Comparison of ENCODE assay signal across 16 cellular contexts in the genomic region with DNA sequence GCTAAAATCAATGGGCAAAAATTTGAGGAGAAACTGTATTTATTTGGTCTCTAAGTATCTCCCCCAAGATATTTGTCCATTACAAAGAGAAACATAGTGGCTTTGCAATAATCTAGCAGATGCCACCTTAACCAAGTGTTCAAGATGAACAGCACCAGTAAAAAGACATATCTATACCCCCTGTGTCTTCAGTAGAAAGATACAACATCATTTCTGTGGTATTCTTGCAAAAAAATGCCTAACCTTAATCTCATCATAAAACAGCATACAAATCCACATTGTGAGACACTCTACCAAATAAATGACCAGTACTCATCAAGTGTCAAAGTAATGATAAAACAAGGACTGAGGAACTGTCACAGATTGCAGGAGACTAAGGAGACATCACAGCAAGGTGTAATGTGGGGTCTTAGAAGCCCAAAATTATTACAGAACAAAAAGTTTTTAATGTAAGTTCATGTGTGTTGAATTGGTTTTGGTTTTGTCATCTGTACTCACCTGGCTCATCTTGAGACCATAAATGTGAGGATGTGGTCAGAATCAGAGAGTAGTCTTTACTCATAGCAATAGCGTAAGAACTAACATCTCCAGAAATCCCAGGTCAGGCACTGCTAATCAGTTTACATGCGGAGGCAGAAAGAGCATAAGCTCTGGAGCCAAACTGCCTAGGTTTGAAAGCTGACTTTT.
DNase-seq lines count a peak whose midpoint lies in the region; ATAC-seq and TF ChIP-seq lines count a peak whose summit lies in the region.
"Had no signal": no experiment of that assay in that cellular context is flagged by ENCODE, and none has a peak within 500 bp of the region (broad histone marks: within the 10 kb centered on the region; RNA-seq: fewer than 3 reads in every experiment).

No MANE protein-coding gene starts in this region.

- peaks cover 7% of the 10 kb centered on the region; the same call in 1 of the 2 replicates for H3K4me1 ChIP-seq in GM23338 (ENCODE audit: insufficient read depth)

- H3K9me2 ChIP-seq in GM23338 (ENCODE audit: insufficient read depth): no peaks in the 10 kb centered on the region

- peak overlapping the region; percentile 57 to 80 for H3K4me3 Mint-ChIP-seq in activated T-cell treated with anti-CD3 and anti-CD28 coated beads, Interleukin-2, amount 50 U/mL, for 72 hours
- no peak overlapping the region for H3K4me3 Mint-ChIP-seq in GM23338
- H3K4me3 Mint-ChIP-seq in T-helper 1 cell treated with Interleukin-12 subunit alpha and Interleukin-12 subunit beta and Interleukin-4 antibody, amounts not matched to agents 30 μg/mL and 1 μg/mL, for 36 hours: no peak overlapping the region
- H3K4me3 Mint-ChIP-seq in stimulated activated naive B cell treated with anti-CD40 and anti-IgM and Interleukin-4, amounts not matched to agents 10 μg/mL and 1 μg/mL and 100 μg/mL, for 72 hours: no peak overlapping the region
- H3K4me3 Mint-ChIP-seq: mesothelial cell of epicardium, neural progenitor cell had no signal

- no peak overlapping the region for H3K4me2 ChIP-seq in GM23338
- H3K4me2 ChIP-seq: neural progenitor cell had no signal

- H3K27ac ChIP-seq in GM23338 (ENCODE audit: low read depth): 0 out of 2 replicates have a peak overlapping the region, but pooled peaks have one; percentile 58
- H3K27ac ChIP-seq: heart right ventricle, neural progenitor cell had no signal

- H4K20me1 ChIP-seq in GM23338 (replicated peaks; ENCODE audit: insufficient read depth): no peaks in the 10 kb centered on the region

- peaks cover 30% of the 10 kb centered on the region for H3K4me1 Mint-ChIP-seq in activated T-cell treated with anti-CD3 and anti-CD28 coated beads, Interleukin-2, amount 50 U/mL, for 72 hours (ENCODE audit: low read depth)
- H3K4me1 Mint-ChIP-seq in GM23338: peaks cover 6% of the 10 kb centered on the region
- H3K4me1 Mint-ChIP-seq in T-helper 1 cell treated with Interleukin-12 subunit alpha and Interleukin-12 subunit beta and Interleukin-4 antibody, amounts not matched to agents 30 μg/mL and 1 μg/mL, for 36 hours (ENCODE audit: low read depth): peaks cover 24% of the 10 kb centered on the region
- peaks cover 0 to 3% of the 10 kb centered on the region in 2 donors for H3K4me1 Mint-ChIP-seq in stimulated activated naive B cell treated with anti-CD40 and anti-IgM and Interleukin-4, amounts not matched to agents 10 μg/mL and 1 μg/mL and 100 μg/mL, for 72 hours
- H3K4me1 Mint-ChIP-seq: mesothelial cell of epicardium, neural progenitor cell had no signal

- H3K27ac Mint-ChIP-seq in activated T-cell treated with anti-CD3 and anti-CD28 coated beads, Interleukin-2, amount 50 U/mL, for 72 hours: peak overlapping the region; percentile 51
- no peak overlapping the region for H3K27ac Mint-ChIP-seq in GM23338
- H3K27ac Mint-ChIP-seq in T-helper 1 cell treated with Interleukin-12 subunit alpha and Interleukin-12 subunit beta and Interleukin-4 antibody, amounts not matched to agents 30 μg/mL and 1 μg/mL, for 36 hours: peak overlapping the region; percentile 14
- no peak overlapping the region for H3K27ac Mint-ChIP-seq in stimulated activated naive B cell treated with anti-CD40 and anti-IgM and Interleukin-4, amounts not matched to agents 10 μg/mL and 1 μg/mL and 100 μg/mL, for 72 hours
- H3K27ac Mint-ChIP-seq: mesothelial cell of epicardium, neural progenitor cell had no signal

- H3K27me3 ChIP-seq in GM23338 (ENCODE audit: insufficient read depth): no peaks in the 10 kb centered on the region
- H3K27me3 ChIP-seq: heart right ventricle, neural progenitor cell had no signal

- no peaks in the 10 kb centered on the region for H3F3A ChIP-seq in GM23338 (replicated peaks; ENCODE audit: low read depth)

- H3K4me3 ChIP-seq in GM23338: no peak overlapping the region
- H3K4me3 ChIP-seq: heart right ventricle, neural progenitor cell had no signal

- peak; percentile 36 to 42 for DNase-seq in activated T-cell treated with anti-CD3 and anti-CD28 coated beads, Interleukin-2, amount 50 U/mL, for 72 hours
- DNase-seq in activated T-cell treated with anti-CD3 and anti-CD28 coated beads for 4 hours (no peak), GM23338 (ENCODE audit: low spot score) (no peak), DMS53 treated with DMSO at 0.1 percent for 48 hours (lab: John Stamatoyannopoulos, UW; ENCODE audit: unreplicated experiment) (no peak)
- DNase-seq in stimulated activated naive B cell treated with anti-CD40 and anti-IgM and Interleukin-4, amounts not matched to agents 10 μg/mL and 1 μg/mL and 100 μg/mL, for 72 hours: no peak
- DNase-seq: activated naive CD4-positive, alpha-beta T cell treated with anti-CD3 and anti-CD28 coated beads, Interleukin-2, amount 50 U/mL, for 16 hours; H7; heart right ventricle; KBM-7; NCI-H1105 had no signal

- no peak overlapping the region for H2AFZ ChIP-seq in GM23338
- H2AFZ ChIP-seq: neural progenitor cell had no signal

- no peak for TF ChIP-seq CTCF in GM23338 (conservative IDR thresholded peaks at IDR 0.05; ENCODE audit: low read depth in 2 of 2)

- no peaks in the 10 kb centered on the region for H3K36me3 ChIP-seq in GM23338 (ENCODE audit: insufficient read depth)

- ATAC-seq in activated T-cell treated with anti-CD3 and anti-CD28 coated beads, Interleukin-2, amount 50 U/mL, for 72 hours (replicated peaks in 1 of 2): peak; percentile 97 to 99
- ATAC-seq in GM23338 (no peak), GM19324 (IDR thresholded peaks at IDR 0.05; ENCODE audit: low FRiP score, unreplicated experiment) (no peak), GM21367 (IDR thresholded peaks at IDR 0.05; ENCODE audit: unreplicated experiment) (no peak)
- peak; percentile 27 for ATAC-seq in stimulated activated naive B cell treated with anti-CD40 and anti-IgM and Interleukin-4, amounts not matched to agents 10 μg/mL and 1 μg/mL and 100 μg/mL, for 72 hours (replicated peaks)
- ATAC-seq: heart right ventricle, Right ventricle myocardium inferior had no signal

- no peaks in the 10 kb centered on the region for H3K9me3 Mint-ChIP-seq in activated T-cell treated with anti-CD3 and anti-CD28 coated beads, Interleukin-2, amount 50 U/mL, for 72 hours
- H3K9me3 Mint-ChIP-seq in GM23338: no peaks in the 10 kb centered on the region
- H3K9me3 Mint-ChIP-seq in T-helper 1 cell treated with Interleukin-12 subunit alpha and Interleukin-12 subunit beta and Interleukin-4 antibody, amounts not matched to agents 30 μg/mL and 1 μg/mL, for 36 hours: no peaks in the 10 kb centered on the region
- H3K9me3 Mint-ChIP-seq in stimulated activated naive B cell treated with anti-CD40 and anti-IgM and Interleukin-4, amounts not matched to agents 10 μg/mL and 1 μg/mL and 100 μg/mL, for 72 hours: no peaks in the 10 kb centered on the region
- H3K9me3 Mint-ChIP-seq: mesothelial cell of epicardium, neural progenitor cell had no signal

- H3K27me3 Mint-ChIP-seq in activated T-cell treated with anti-CD3 and anti-CD28 coated beads, Interleukin-2, amount 50 U/mL, for 72 hours (ENCODE audit: low read depth): no peaks in the 10 kb centered on the region
- no peaks in the 10 kb centered on the region for H3K27me3 Mint-ChIP-seq in GM23338 (ENCODE audit: insufficient read depth, low read depth, poor library complexity)
- no peaks in the 10 kb centered on the region for H3K27me3 Mint-ChIP-seq in T-helper 1 cell treated with Interleukin-12 subunit alpha and Interleukin-12 subunit beta and Interleukin-4 antibody, amounts not matched to agents 30 μg/mL and 1 μg/mL, for 36 hours (ENCODE audit: low read depth)
- H3K27me3 Mint-ChIP-seq in stimulated activated naive B cell treated with anti-CD40 and anti-IgM and Interleukin-4, amounts not matched to agents 10 μg/mL and 1 μg/mL and 100 μg/mL, for 72 hours: no peaks in the 10 kb centered on the region

- H3K79me2 ChIP-seq in GM23338 (replicated peaks; ENCODE audit: insufficient read depth): no peaks in the 10 kb centered on the region

- H3K36me3 Mint-ChIP-seq in activated T-cell treated with anti-CD3 and anti-CD28 coated beads, Interleukin-2, amount 50 U/mL, for 72 hours (ENCODE audit: insufficient read depth in 2 of 2): peaks cover 0 to 12% of the 10 kb centered on the region in 2 donors
- no peaks in the 10 kb centered on the region for H3K36me3 Mint-ChIP-seq in GM23338 (ENCODE audit: low read depth)
- peaks cover 25% of the 10 kb centered on the region for H3K36me3 Mint-ChIP-seq in T-helper 1 cell treated with Interleukin-12 subunit alpha and Interleukin-12 subunit beta and Interleukin-4 antibody, amounts not matched to agents 30 μg/mL and 1 μg/mL, for 36 hours (ENCODE audit: low read depth)
- H3K36me3 Mint-ChIP-seq in stimulated activated naive B cell treated with anti-CD40 and anti-IgM and Interleukin-4, amounts not matched to agents 10 μg/mL and 1 μg/mL and 100 μg/mL, for 72 hours: peaks cover 15 to 29% of the 10 kb centered on the region in 2 donors

TF ChIP-seq in GM23338, 12 proteins besides CTCF, POLR2A, EP300 and RAD21 (continues in another document):
- TF ChIP-seq ZNF114 (CRISPR knock-in tag; IDR thresholded peaks at IDR 0.05): no peak
- TF ChIP-seq, protein P1, sequence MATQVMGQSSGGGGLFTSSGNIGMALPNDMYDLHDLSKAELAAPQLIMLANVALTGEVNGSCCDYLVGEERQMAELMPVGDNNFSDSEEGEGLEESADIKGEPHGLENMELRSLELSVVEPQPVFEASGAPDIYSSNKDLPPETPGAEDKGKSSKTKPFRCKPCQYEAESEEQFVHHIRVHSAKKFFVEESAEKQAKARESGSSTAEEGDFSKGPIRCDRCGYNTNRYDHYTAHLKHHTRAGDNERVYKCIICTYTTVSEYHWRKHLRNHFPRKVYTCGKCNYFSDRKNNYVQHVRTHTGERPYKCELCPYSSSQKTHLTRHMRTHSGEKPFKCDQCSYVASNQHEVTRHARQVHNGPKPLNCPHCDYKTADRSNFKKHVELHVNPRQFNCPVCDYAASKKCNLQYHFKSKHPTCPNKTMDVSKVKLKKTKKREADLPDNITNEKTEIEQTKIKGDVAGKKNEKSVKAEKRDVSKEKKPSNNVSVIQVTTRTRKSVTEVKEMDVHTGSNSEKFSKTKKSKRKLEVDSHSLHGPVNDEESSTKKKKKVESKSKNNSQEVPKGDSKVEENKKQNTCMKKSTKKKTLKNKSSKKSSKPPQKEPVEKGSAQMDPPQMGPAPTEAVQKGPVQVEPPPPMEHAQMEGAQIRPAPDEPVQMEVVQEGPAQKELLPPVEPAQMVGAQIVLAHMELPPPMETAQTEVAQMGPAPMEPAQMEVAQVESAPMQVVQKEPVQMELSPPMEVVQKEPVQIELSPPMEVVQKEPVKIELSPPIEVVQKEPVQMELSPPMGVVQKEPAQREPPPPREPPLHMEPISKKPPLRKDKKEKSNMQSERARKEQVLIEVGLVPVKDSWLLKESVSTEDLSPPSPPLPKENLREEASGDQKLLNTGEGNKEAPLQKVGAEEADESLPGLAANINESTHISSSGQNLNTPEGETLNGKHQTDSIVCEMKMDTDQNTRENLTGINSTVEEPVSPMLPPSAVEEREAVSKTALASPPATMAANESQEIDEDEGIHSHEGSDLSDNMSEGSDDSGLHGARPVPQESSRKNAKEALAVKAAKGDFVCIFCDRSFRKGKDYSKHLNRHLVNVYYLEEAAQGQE (IDR thresholded peaks at IDR 0.05; ENCODE audit: unreplicated experiment): no peak
- TF ChIP-seq EZH2phosphoT487 (IDR thresholded peaks at IDR 0.05; ENCODE audit: unreplicated experiment): no peak
- no peak for TF ChIP-seq EZH2 (IDR thresholded peaks at IDR 0.05; ENCODE audit: low read depth, unreplicated experiment)

Comparison
In these comparisons a context has a peak if more than half of its experiments do, and no peak if none do; other contexts are left out.
1. DNase-seq: peak in activated T-cell treated with anti-CD3 and anti-CD28 coated beads, Interleukin-2, amount 50 U/mL, for 72 hours (2 of 2); none in activated T-cell treated with anti-CD3 and anti-CD28 coated beads for 4 hours (single experiment), GM23338 (single experiment), stimulated activated naive B cell treated with anti-CD40 and anti-IgM and Interleukin-4, amounts not matched to agents 10 μg/mL and 1 μg/mL and 100 μg/mL, for 72 hours (single experiment) and DMS53 treated with DMSO at 0.1 percent for 48 hours (single experiment).
2. ATAC-seq: peak in activated T-cell treated with anti-CD3 and anti-CD28 coated beads, Interleukin-2, amount 50 U/mL, for 72 hours (2 of 2) and stimulated activated naive B cell treated with anti-CD40 and anti-IgM and Interleukin-4, amounts not matched to agents 10 μg/mL and 1 μg/mL and 100 μg/mL, for 72 hours (2 of 2); none in GM23338 (single experiment), GM19324 (single experiment) and GM21367 (single experiment).
3. H3K27ac Mint-ChIP-seq: peak in activated T-cell treated with anti-CD3 and anti-CD28 coated beads, Interleukin-2, amount 50 U/mL, for 72 hours (single experiment) and T-helper 1 cell treated with Interleukin-12 subunit alpha and Interleukin-12 subunit beta and Interleukin-4 antibody, amounts not matched to agents 30 μg/mL and 1 μg/mL, for 36 hours (single experiment); none in GM23338 (single experiment) and stimulated activated naive B cell treated with anti-CD40 and anti-IgM and Interleukin-4, amounts not matched to agents 10 μg/mL and 1 μg/mL and 100 μg/mL, for 72 hours (single experiment).
4. H3K4me3 Mint-ChIP-seq: peak in activated T-cell treated with anti-CD3 and anti-CD28 coated beads, Interleukin-2, amount 50 U/mL, for 72 hours (2 of 2); none in GM23338 (single experiment), T-helper 1 cell treated with Interleukin-12 subunit alpha and Interleukin-12 subunit beta and Interleukin-4 antibody, amounts not matched to agents 30 μg/mL and 1 μg/mL, for 36 hours (single experiment) and stimulated activated naive B cell treated with anti-CD40 and anti-IgM and Interleukin-4, amounts not matched to agents 10 μg/mL and 1 μg/mL and 100 μg/mL, for 72 hours (0 of 2).